20 cellular contexts compared by ENCODE assay signal in genomic region chr1:171421413-171422020, GRCh38.
DNase-seq lines count a peak whose midpoint lies in the region; ATAC-seq and TF ChIP-seq lines count a peak whose summit lies in the region.
"Had no signal": no experiment of that assay in that cellular context is flagged by ENCODE, and none has a peak within 500 bp of the region (broad histone marks: within the 10 kb centered on the region; RNA-seq: fewer than 3 reads in every experiment).

No MANE protein-coding gene starts in this region.

- no peak for TF ChIP-seq CTCF in activated CD8-positive, alpha-beta T cell treated with anti-CD3 and anti-CD28 coated beads for 36 hours (IDR thresholded peaks at IDR 0.05)
- TF ChIP-seq CTCF in type B pancreatic cell (conservative IDR thresholded peaks at IDR 0.05) = no peak

- peak overlapping the region; percentile 54 for H3K27ac Mint-ChIP-seq in activated CD8-positive, alpha-beta T cell treated with anti-CD3 and anti-CD28 coated beads, Interleukin-2, amount 10 ng/mL, durations not matched to agents 7 days and 5 days
- no peak overlapping the region for H3K27ac Mint-ChIP-seq in activated CD8-positive, alpha-beta T cell treated with anti-CD3 and anti-CD28 coated beads for 36 hours
- H3K27ac Mint-ChIP-seq in CD4-positive, alpha-beta memory T cell = peak overlapping the region in 5 of 7 donors; percentile 7 to 90 (median 59)
- H3K27ac Mint-ChIP-seq in T-cell (peak overlapping the region; percentile 84 to 97), type B pancreatic cell (no peak overlapping the region)
- H3K27ac Mint-ChIP-seq: activated CD4-positive, alpha-beta T cell treated with anti-CD3 and anti-CD28 coated beads, Interleukin-2, amount 10 ng/mL, durations not matched to agents 7 days and 5 days had no signal

- no peak overlapping the region for H3K4me3 Mint-ChIP-seq in activated CD8-positive, alpha-beta T cell treated with anti-CD3 and anti-CD28 coated beads, Interleukin-2, amount 10 ng/mL, durations not matched to agents 7 days and 5 days
- no peak overlapping the region for H3K4me3 Mint-ChIP-seq in activated CD8-positive, alpha-beta T cell treated with anti-CD3 and anti-CD28 coated beads for 36 hours
- peak overlapping the region in 5 of 8 donors; percentile 13 to 72 (median 25) for H3K4me3 Mint-ChIP-seq in CD4-positive, alpha-beta memory T cell
- H3K4me3 Mint-ChIP-seq in T-cell (no peak overlapping the region), type B pancreatic cell (no peak overlapping the region)
- H3K4me3 Mint-ChIP-seq: activated CD4-positive, alpha-beta T cell treated with anti-CD3 and anti-CD28 coated beads, Interleukin-2, amount 10 ng/mL, durations not matched to agents 7 days and 5 days had no signal

- ATAC-seq in activated CD8-positive, alpha-beta T cell treated with anti-CD3 and anti-CD28 coated beads, Interleukin-2, amount 10 ng/mL, durations not matched to agents 7 days and 5 days = no peak
- ATAC-seq in activated CD8-positive, alpha-beta T cell treated with anti-CD3 and anti-CD28 coated beads for 36 hours = no peak
- no peak for ATAC-seq in T-cell (replicated peaks in 1 of 4)
- ATAC-seq: lower lobe of right lung had no signal

- intact Hi-C loops in activated CD8-positive, alpha-beta T cell treated with anti-CD3 and anti-CD28 coated beads for 36 hours (cut with micrococcal nuclease) = no loop called here
- intact Hi-C loops in CD4-positive, alpha-beta memory T cell (cut with micrococcal nuclease) = loop anchor here (2.0 kb wide), 2 partner anchors 13 to 63 kb away; partner anchors contain the start of gene PRRC2C

- POLR2A ChIA-PET in activated CD8-positive, alpha-beta T cell treated with anti-CD3 and anti-CD28 coated beads, Interleukin-2, amount 10 ng/mL, durations not matched to agents 7 days and 5 days (lab: Charles Lee) = no interaction called here
- POLR2A ChIA-PET in activated CD8-positive, alpha-beta T cell treated with anti-CD3 and anti-CD28 coated beads for 36 hours (lab: Charles Lee) = no interaction called here
- POLR2A ChIA-PET in CD4-positive, alpha-beta memory T cell (lab: Charles Lee; ENCODE audit: partially characterized antibody) = interaction anchor here (0.9 to 4.5 kb wide), 5 partner anchors 9 to 87 kb away, joined by 3 to 34 read pairs (median 3); partner anchors contain the start of gene PRRC2C
- POLR2A ChIA-PET in T-cell (lab: Charles Lee) = no interaction called here

- H3K36me3 Mint-ChIP-seq in activated CD8-positive, alpha-beta T cell treated with anti-CD3 and anti-CD28 coated beads, Interleukin-2, amount 10 ng/mL, durations not matched to agents 7 days and 5 days (ENCODE audit: low read depth) = no peaks in the 10 kb centered on the region
- no peaks in the 10 kb centered on the region for H3K36me3 Mint-ChIP-seq in activated CD8-positive, alpha-beta T cell treated with anti-CD3 and anti-CD28 coated beads for 36 hours (ENCODE audit: low read depth)
- peaks cover 0 to 2% of the 10 kb centered on the region in 2 donors for H3K36me3 Mint-ChIP-seq in CD4-positive, alpha-beta memory T cell
- no peaks in the 10 kb centered on the region for H3K36me3 Mint-ChIP-seq in T-cell
- no peaks in the 10 kb centered on the region for H3K36me3 Mint-ChIP-seq in type B pancreatic cell

- H3K4me1 Mint-ChIP-seq in activated CD8-positive, alpha-beta T cell treated with anti-CD3 and anti-CD28 coated beads, Interleukin-2, amount 10 ng/mL, durations not matched to agents 7 days and 5 days (ENCODE audit: low read depth) = peaks cover 18% of the 10 kb centered on the region
- H3K4me1 Mint-ChIP-seq in activated CD8-positive, alpha-beta T cell treated with anti-CD3 and anti-CD28 coated beads for 36 hours (ENCODE audit: low read depth) = peaks cover 19% of the 10 kb centered on the region
- H3K4me1 Mint-ChIP-seq in CD4-positive, alpha-beta memory T cell = peaks cover 21 to 38% (median 28%) of the 10 kb centered on the region in 4 donors
- H3K4me1 Mint-ChIP-seq in T-cell (peaks cover 13 to 28% (median 25%) of the 10 kb centered on the region in 3 donors), type B pancreatic cell (ENCODE audit: unreplicated experiment) (peaks cover 10% of the 10 kb centered on the region)

- no peak for DNase-seq in activated CD8-positive, alpha-beta T cell treated with anti-CD3 and anti-CD28 coated beads, Interleukin-2, amount 10 ng/mL, durations not matched to agents 7 days and 5 days
- no peak for DNase-seq in activated CD8-positive, alpha-beta T cell treated with anti-CD3 and anti-CD28 coated beads for 36 hours
- no peak for DNase-seq in CD4-positive, alpha-beta memory T cell
- DNase-seq in T-cell = no peak
- DNase-seq in DMS153 (lab: John Stamatoyannopoulos, UW) = no peak
- no peak for DNase-seq in type B pancreatic cell (ENCODE audit: extremely low spot score, unreplicated experiment)
- DNase-seq in NCI-H446 (lab: John Stamatoyannopoulos, UW) = no peak
- DNase-seq: activated CD4-positive, alpha-beta T cell treated with anti-CD3 and anti-CD28 coated beads, Interleukin-2, amount 10 ng/mL, durations not matched to agents 7 days and 5 days; caudate nucleus; dorsolateral prefrontal cortex; erythroblast; lower lobe of right lung; NCI-H187; NCI-H226; RPMI8226; substantia nigra; SW 1271; uterus had no signal

- H3K36me3 ChIP-seq in CD4-positive, alpha-beta memory T cell (ENCODE audit: insufficient read depth, low read length) = no peaks in the 10 kb centered on the region
- no peaks in the 10 kb centered on the region for H3K36me3 ChIP-seq in iPS-18a (ENCODE audit: control insufficient read depth, low read depth, low read length)
- H3K36me3 ChIP-seq: BLaER1 treated with 17β-estradiol and CSF1 and Interleukin-3, amounts not matched to agents 10 nM and 100 nM; lower lobe of right lung; uterus had no signal

- H3K27me3 Mint-ChIP-seq in activated CD8-positive, alpha-beta T cell treated with anti-CD3 and anti-CD28 coated beads, Interleukin-2, amount 10 ng/mL, durations not matched to agents 7 days and 5 days (ENCODE audit: low read depth) = no peaks in the 10 kb centered on the region
- H3K27me3 Mint-ChIP-seq in activated CD8-positive, alpha-beta T cell treated with anti-CD3 and anti-CD28 coated beads for 36 hours = peaks cover 4% of the 10 kb centered on the region
- H3K27me3 Mint-ChIP-seq in CD4-positive, alpha-beta memory T cell = no peaks in the 10 kb centered on the region
- H3K27me3 Mint-ChIP-seq in T-cell (no peaks in the 10 kb centered on the region), type B pancreatic cell (no peaks in the 10 kb centered on the region)
- H3K27me3 Mint-ChIP-seq: activated CD4-positive, alpha-beta T cell treated with anti-CD3 and anti-CD28 coated beads, Interleukin-2, amount 10 ng/mL, durations not matched to agents 7 days and 5 days had no signal

- no peak overlapping the region for H3K9ac ChIP-seq in iPS-18a (ENCODE audit: low read length)
- H3K9ac ChIP-seq: BLaER1 treated with 17β-estradiol and CSF1 and Interleukin-3, amounts not matched to agents 10 nM and 100 nM had no signal

- CTCF ChIA-PET in activated CD8-positive, alpha-beta T cell treated with anti-CD3 and anti-CD28 coated beads, Interleukin-2, amount 10 ng/mL, durations not matched to agents 7 days and 5 days (lab: Charles Lee) = no interaction called here
- CTCF ChIA-PET in activated CD8-positive, alpha-beta T cell treated with anti-CD3 and anti-CD28 coated beads for 36 hours (lab: Charles Lee) = interaction anchor here (1.0 to 1.3 kb wide), 2 partner anchors 17 to 108 kb away, joined by 3 to 5 read pairs; partner anchors contain the start of gene FMO4
- CTCF ChIA-PET in CD4-positive, alpha-beta memory T cell (lab: Charles Lee; ENCODE audit: partially characterized antibody) = interaction anchor here (1.3 to 3.2 kb wide), 2 partner anchors 64 to 108 kb away, joined by 5 to 15 read pairs; partner anchors contain the start of genes FMO4 and PRRC2C
- CTCF ChIA-PET in T-cell (lab: Charles Lee) = interaction anchor here in 1 of 2 donors (0.6 kb wide), 1 partner anchor 1293 kb away, joined by 3 read pairs; no protein-coding TSS in a partner anchor

- H3K9me3 Mint-ChIP-seq in activated CD8-positive, alpha-beta T cell treated with anti-CD3 and anti-CD28 coated beads, Interleukin-2, amount 10 ng/mL, durations not matched to agents 7 days and 5 days (ENCODE audit: insufficient read depth) = no peaks in the 10 kb centered on the region
- no peaks in the 10 kb centered on the region for H3K9me3 Mint-ChIP-seq in activated CD8-positive, alpha-beta T cell treated with anti-CD3 and anti-CD28 coated beads for 36 hours
- H3K9me3 Mint-ChIP-seq in CD4-positive, alpha-beta memory T cell = peaks cover 0 to 2% (median 0%) of the 10 kb centered on the region in 8 donors
- H3K9me3 Mint-ChIP-seq in T-cell (no peaks in the 10 kb centered on the region), type B pancreatic cell (peaks cover 7% of the 10 kb centered on the region)
- H3K9me3 Mint-ChIP-seq: activated CD4-positive, alpha-beta T cell treated with anti-CD3 and anti-CD28 coated beads, Interleukin-2, amount 10 ng/mL, durations not matched to agents 7 days and 5 days had no signal

- no peak overlapping the region for H3K4me3 ChIP-seq in CD4-positive, alpha-beta memory T cell (ENCODE audit: low read length in 2 of 2)
- H3K4me3 ChIP-seq in iPS-18a (ENCODE audit: low read length) = no peak overlapping the region
- H3K4me3 ChIP-seq: BLaER1 treated with 17β-estradiol and CSF1 and Interleukin-3, amounts not matched to agents 10 nM and 100 nM; dorsolateral prefrontal cortex; lower lobe of right lung; uterus had no signal

- peaks cover 32% of the 10 kb centered on the region for H3K4me1 ChIP-seq in CD4-positive, alpha-beta memory T cell (ENCODE audit: insufficient read depth, low read length)
- H3K4me1 ChIP-seq in iPS-18a (ENCODE audit: control insufficient read depth, low read depth, low read length) = peaks cover 20% of the 10 kb centered on the region
- H3K4me1 ChIP-seq: BLaER1 treated with 17β-estradiol and CSF1 and Interleukin-3, amounts not matched to agents 10 nM and 100 nM; lower lobe of right lung; uterus had no signal

- H3K9me3 ChIP-seq in CD4-positive, alpha-beta memory T cell (ENCODE audit: control insufficient read depth in 1 of 2, low read length in 2 of 2) = no peaks in the 10 kb centered on the region
- peaks cover 5% of the 10 kb centered on the region for H3K9me3 ChIP-seq in iPS-18a (ENCODE audit: control insufficient read depth, low read depth, low read length)
- H3K9me3 ChIP-seq: lower lobe of right lung, uterus had no signal

- H3K27me3 ChIP-seq in CD4-positive, alpha-beta memory T cell (ENCODE audit: insufficient read depth, low read length) = no peaks in the 10 kb centered on the region
- H3K27me3 ChIP-seq in iPS-18a (ENCODE audit: control insufficient read depth, insufficient read depth, low read length) = no peaks in the 10 kb centered on the region
- H3K27me3 ChIP-seq: BLaER1 treated with 17β-estradiol and CSF1 and Interleukin-3, amounts not matched to agents 10 nM and 100 nM; dorsolateral prefrontal cortex; uterus had no signal

- no peak overlapping the region for H3K27ac ChIP-seq in CD4-positive, alpha-beta memory T cell (ENCODE audit: low read depth, low read length)
- H3K27ac ChIP-seq in iPS-18a (ENCODE audit: low read length) = peak overlapping the region; percentile 2
- H3K27ac ChIP-seq: BLaER1 treated with 17β-estradiol and CSF1 and Interleukin-3, amounts not matched to agents 10 nM and 100 nM; dorsolateral prefrontal cortex; lower lobe of right lung had no signal

Comparison
In these comparisons a context has a peak if more than half of its experiments do, and no peak if none do; other contexts are left out.
1. H3K27ac Mint-ChIP-seq: peak in activated CD8-positive, alpha-beta T cell treated with anti-CD3 and anti-CD28 coated beads, Interleukin-2, amount 10 ng/mL, durations not matched to agents 7 days and 5 days (single experiment), CD4-positive, alpha-beta memory T cell (5 of 7) and T-cell (2 of 2); none in activated CD8-positive, alpha-beta T cell treated with anti-CD3 and anti-CD28 coated beads for 36 hours (single experiment) and type B pancreatic cell (single experiment).
2. H3K4me3 Mint-ChIP-seq: peak in CD4-positive, alpha-beta memory T cell (5 of 8); none in activated CD8-positive, alpha-beta T cell treated with anti-CD3 and anti-CD28 coated beads, Interleukin-2, amount 10 ng/mL, durations not matched to agents 7 days and 5 days (single experiment), activated CD8-positive, alpha-beta T cell treated with anti-CD3 and anti-CD28 coated beads for 36 hours (single experiment), T-cell (0 of 3) and type B pancreatic cell (single experiment).